In the genomic region with DNA sequence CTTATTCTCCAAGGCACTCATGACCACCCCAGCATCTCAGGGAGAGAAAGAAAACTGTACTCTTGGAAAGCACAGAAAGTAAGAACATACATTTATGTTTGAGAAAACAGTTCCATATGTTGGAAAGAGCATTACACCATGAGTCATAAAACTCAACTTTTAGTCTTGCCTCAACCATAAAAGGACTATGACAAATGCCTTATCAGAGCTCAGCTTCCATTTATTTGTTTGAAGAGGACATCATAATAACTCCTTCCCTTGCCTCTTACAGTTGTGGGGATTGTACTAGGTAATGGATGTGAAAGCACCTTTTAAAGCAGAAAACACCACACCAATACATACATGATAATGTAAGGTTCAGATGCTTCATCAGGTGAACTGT, we compare ENCODE assay signal across 1 cellular context.
TF ChIP-seq lines count a peak whose summit lies in the region.

No MANE protein-coding gene starts in this region.

TF ChIP-seq in HEK293, 187 proteins besides CTCF, POLR2A, EP300 and RAD21 (continued from another document):
- TF ChIP-seq, protein P1, sequence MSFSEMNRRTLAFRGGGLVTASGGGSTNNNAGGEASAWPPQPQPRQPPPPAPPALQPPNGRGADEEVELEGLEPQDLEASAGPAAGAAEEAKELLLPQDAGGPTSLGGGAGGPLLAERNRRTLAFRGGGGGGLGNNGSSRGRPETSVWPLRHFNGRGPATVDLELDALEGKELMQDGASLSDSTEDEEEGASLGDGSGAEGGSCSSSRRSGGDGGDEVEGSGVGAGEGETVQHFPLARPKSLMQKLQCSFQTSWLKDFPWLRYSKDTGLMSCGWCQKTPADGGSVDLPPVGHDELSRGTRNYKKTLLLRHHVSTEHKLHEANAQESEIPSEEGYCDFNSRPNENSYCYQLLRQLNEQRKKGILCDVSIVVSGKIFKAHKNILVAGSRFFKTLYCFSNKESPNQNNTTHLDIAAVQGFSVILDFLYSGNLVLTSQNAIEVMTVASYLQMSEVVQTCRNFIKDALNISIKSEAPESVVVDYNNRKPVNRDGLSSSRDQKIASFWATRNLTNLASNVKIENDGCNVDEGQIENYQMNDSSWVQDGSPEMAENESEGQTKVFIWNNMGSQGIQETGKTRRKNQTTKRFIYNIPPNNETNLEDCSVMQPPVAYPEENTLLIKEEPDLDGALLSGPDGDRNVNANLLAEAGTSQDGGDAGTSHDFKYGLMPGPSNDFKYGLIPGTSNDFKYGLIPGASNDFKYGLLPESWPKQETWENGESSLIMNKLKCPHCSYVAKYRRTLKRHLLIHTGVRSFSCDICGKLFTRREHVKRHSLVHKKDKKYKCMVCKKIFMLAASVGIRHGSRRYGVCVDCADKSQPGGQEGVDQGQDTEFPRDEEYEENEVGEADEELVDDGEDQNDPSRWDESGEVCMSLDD (tag by site-specific recombination; IDR thresholded peaks at IDR 0.05): no peak
- 0 out of 2 replicates have a peak, but pooled peaks have one; percentile 23 for TF ChIP-seq ZNF335 (tag by site-specific recombination; conservative IDR thresholded peaks at IDR 0.05)
- TF ChIP-seq PRDM1 (tag by site-specific recombination; IDR thresholded peaks at IDR 0.05): 0 out of 2 replicates have a peak, but pooled peaks have one; percentile 20
- TF ChIP-seq ZBTB1 (tag by site-specific recombination; IDR thresholded peaks at IDR 0.05): no peak
- no peak for TF ChIP-seq ZNF24 (tag by site-specific recombination; IDR thresholded peaks at IDR 0.05)
- TF ChIP-seq ZNF701 (tag by site-specific recombination; IDR thresholded peaks at IDR 0.05): no peak
- TF ChIP-seq FEZF1 (tag by site-specific recombination; IDR thresholded peaks at IDR 0.05): peak; percentile 89
- no peak for TF ChIP-seq ZNF624 (tag by site-specific recombination; IDR thresholded peaks at IDR 0.05)
- no peak for TF ChIP-seq GFI1B (tag by site-specific recombination; IDR thresholded peaks at IDR 0.05)
- TF ChIP-seq, protein P2, sequence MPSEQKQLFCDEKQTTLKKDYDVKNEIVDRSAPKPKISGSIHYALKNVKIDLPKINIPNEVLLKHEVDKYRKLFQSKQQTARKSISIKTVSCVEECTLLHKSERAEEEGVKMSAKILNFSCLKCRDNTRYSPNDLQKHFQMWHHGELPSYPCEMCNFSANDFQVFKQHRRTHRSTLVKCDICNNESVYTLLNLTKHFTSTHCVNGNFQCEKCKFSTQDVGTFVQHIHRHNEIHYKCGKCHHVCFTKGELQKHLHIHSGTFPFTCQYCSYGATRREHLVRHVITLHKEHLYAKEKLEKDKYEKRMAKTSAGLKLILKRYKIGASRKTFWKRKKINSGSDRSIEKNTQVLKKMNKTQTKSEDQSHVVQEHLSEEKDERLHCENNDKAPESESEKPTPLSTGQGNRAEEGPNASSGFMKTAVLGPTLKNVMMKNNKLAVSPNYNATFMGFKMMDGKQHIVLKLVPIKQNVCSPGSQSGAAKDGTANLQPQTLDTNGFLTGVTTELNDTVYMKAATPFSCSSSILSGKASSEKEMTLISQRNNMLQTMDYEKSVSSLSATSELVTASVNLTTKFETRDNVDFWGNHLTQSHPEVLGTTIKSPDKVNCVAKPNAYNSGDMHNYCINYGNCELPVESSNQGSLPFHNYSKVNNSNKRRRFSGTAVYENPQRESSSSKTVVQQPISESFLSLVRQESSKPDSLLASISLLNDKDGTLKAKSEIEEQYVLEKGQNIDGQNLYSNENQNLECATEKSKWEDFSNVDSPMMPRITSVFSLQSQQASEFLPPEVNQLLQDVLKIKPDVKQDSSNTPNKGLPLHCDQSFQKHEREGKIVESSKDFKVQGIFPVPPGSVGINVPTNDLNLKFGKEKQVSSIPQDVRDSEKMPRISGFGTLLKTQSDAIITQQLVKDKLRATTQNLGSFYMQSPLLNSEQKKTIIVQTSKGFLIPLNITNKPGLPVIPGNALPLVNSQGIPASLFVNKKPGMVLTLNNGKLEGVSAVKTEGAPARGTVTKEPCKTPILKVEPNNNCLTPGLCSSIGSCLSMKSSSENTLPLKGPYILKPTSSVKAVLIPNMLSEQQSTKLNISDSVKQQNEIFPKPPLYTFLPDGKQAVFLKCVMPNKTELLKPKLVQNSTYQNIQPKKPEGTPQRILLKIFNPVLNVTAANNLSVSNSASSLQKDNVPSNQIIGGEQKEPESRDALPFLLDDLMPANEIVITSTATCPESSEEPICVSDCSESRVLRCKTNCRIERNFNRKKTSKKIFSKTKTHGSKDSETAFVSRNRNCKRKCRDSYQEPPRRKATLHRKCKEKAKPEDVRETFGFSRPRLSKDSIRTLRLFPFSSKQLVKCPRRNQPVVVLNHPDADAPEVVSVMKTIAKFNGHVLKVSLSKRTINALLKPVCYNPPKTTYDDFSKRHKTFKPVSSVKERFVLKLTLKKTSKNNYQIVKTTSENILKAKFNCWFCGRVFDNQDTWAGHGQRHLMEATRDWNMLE (tag by site-specific recombination; conservative IDR thresholded peaks at IDR 0.05; ENCODE audit: low read depth): no peak
- no peak for TF ChIP-seq ZNF132 (tag by site-specific recombination; IDR thresholded peaks at IDR 0.05; ENCODE audit: borderline replicate concordance)
- TF ChIP-seq ZNF658 (tag by site-specific recombination; IDR thresholded peaks at IDR 0.05): no peak
- TF ChIP-seq, protein P3, sequence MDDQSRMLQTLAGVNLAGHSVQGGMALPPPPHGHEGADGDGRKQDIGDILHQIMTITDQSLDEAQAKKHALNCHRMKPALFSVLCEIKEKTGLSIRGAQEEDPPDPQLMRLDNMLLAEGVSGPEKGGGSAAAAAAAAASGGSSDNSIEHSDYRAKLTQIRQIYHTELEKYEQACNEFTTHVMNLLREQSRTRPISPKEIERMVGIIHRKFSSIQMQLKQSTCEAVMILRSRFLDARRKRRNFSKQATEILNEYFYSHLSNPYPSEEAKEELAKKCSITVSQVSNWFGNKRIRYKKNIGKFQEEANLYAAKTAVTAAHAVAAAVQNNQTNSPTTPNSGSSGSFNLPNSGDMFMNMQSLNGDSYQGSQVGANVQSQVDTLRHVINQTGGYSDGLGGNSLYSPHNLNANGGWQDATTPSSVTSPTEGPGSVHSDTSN (CRISPR knock-in tag; IDR thresholded peaks at IDR 0.05): no peak
- TF ChIP-seq ZNF10 (tag by site-specific recombination; IDR thresholded peaks at IDR 0.05): no peak
- TF ChIP-seq, protein P4, sequence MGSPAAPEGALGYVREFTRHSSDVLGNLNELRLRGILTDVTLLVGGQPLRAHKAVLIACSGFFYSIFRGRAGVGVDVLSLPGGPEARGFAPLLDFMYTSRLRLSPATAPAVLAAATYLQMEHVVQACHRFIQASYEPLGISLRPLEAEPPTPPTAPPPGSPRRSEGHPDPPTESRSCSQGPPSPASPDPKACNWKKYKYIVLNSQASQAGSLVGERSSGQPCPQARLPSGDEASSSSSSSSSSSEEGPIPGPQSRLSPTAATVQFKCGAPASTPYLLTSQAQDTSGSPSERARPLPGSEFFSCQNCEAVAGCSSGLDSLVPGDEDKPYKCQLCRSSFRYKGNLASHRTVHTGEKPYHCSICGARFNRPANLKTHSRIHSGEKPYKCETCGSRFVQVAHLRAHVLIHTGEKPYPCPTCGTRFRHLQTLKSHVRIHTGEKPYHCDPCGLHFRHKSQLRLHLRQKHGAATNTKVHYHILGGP (tag by site-specific recombination; IDR thresholded peaks at IDR 0.05): 0 out of 2 replicates have a peak, but pooled peaks have one; percentile 39
- TF ChIP-seq, protein P5, sequence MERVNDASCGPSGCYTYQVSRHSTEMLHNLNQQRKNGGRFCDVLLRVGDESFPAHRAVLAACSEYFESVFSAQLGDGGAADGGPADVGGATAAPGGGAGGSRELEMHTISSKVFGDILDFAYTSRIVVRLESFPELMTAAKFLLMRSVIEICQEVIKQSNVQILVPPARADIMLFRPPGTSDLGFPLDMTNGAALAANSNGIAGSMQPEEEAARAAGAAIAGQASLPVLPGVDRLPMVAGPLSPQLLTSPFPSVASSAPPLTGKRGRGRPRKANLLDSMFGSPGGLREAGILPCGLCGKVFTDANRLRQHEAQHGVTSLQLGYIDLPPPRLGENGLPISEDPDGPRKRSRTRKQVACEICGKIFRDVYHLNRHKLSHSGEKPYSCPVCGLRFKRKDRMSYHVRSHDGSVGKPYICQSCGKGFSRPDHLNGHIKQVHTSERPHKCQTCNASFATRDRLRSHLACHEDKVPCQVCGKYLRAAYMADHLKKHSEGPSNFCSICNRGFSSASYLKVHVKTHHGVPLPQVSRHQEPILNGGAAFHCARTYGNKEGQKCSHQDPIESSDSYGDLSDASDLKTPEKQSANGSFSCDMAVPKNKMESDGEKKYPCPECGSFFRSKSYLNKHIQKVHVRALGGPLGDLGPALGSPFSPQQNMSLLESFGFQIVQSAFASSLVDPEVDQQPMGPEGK (tag by site-specific recombination; IDR thresholded peaks at IDR 0.05): no peak
- no peak for TF ChIP-seq ZNF555 (tag by site-specific recombination; conservative IDR thresholded peaks at IDR 0.05)
- no peak for TF ChIP-seq ZNF585B (tag by site-specific recombination; IDR thresholded peaks at IDR 0.05)
- 0 out of 2 replicates have a peak, but pooled peaks have one; percentile 25 for TF ChIP-seq KLF16 (tag by site-specific recombination; IDR thresholded peaks at IDR 0.05)
- TF ChIP-seq ZNF292 (tag by site-specific recombination; IDR thresholded peaks at IDR 0.05; ENCODE audit: borderline replicate concordance, low read depth): no peak
- TF ChIP-seq ZNF747 (tag by site-specific recombination; IDR thresholded peaks at IDR 0.05): no peak
- TF ChIP-seq GLIS2 (tag by site-specific recombination; IDR thresholded peaks at IDR 0.05): no peak
- TF ChIP-seq, protein P6, sequence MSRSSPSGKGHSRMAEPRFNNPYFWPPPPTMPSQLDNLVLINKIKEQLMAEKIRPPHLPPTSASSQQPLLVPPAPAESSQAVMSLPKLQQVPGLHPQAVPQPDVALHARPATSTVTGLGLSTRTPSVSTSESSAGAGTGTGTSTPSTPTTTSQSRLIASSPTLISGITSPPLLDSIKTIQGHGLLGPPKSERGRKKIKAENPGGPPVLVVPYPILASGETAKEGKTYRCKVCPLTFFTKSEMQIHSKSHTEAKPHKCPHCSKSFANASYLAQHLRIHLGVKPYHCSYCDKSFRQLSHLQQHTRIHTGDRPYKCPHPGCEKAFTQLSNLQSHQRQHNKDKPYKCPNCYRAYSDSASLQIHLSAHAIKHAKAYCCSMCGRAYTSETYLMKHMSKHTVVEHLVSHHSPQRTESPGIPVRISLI (tag by site-specific recombination; IDR thresholded peaks at IDR 0.05): no peak
- TF ChIP-seq ZNF48 (tag by site-specific recombination; IDR thresholded peaks at IDR 0.05): no peak
- no peak for TF ChIP-seq ZNF146 (tag by site-specific recombination; IDR thresholded peaks at IDR 0.05)
- TF ChIP-seq SP3 (tag by site-specific recombination; IDR thresholded peaks at IDR 0.05): no peak
TF ChIP-seq in HEK293: peak in this region for 6.
